1 cellular context compared by ENCODE assay signal in genomic region chr16:2852731-2853507, GRCh38.
TF ChIP-seq lines count a peak whose summit lies in the region.

No MANE protein-coding gene starts in this region.

TF ChIP-seq in SK-N-SH treated with all-trans-retinoic acid at 6 μM for 48 hours, 23 proteins besides CTCF, POLR2A, EP300 and RAD21 (continued from another document):
- no peak for TF ChIP-seq ZFP30 (CRISPR knock-in tag; IDR thresholded peaks at IDR 0.05)
- TF ChIP-seq CSRNP3 (CRISPR knock-in tag; IDR thresholded peaks at IDR 0.05), result no peak
- no peak for TF ChIP-seq CREB5 (CRISPR knock-in tag; IDR thresholded peaks at IDR 0.05; ENCODE audit: low read depth)
- TF ChIP-seq PPARA (CRISPR knock-in tag; IDR thresholded peaks at IDR 0.05; ENCODE audit: borderline replicate concordance), result no peak
